ENCODE assay signal across 3 cellular contexts in the genomic region with DNA sequence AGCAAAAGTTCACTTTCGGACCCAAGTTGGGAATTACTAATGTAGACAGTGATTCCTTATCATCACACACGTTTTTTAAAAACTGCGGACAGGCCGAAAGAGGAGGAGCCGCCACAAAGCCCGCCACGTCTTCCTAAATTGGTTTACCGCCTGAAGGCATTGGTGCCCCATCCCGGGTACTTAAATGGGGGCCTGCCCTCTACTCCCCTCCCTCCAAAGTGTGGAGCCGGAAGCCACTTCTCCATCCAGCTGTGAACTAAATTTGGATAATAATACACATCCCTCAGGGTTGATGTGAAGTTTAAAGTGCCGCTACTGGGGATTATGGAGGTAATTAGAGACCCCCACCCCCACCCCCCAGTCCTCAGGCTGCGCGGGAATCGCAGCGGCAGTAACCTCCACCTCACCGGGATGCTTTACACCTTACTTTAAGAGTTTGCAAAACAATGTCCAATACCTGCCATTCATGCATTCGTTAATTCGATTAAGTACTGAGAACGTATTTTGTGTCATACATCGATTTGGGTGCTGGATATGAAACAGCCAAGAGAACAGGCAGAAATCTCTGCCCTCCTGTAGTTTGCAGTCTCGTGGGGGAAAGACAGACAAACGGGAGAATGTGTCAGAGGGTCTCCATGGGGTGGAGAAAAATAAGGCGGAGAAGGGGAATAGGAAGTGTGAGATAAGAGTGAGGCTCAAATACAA.
TF ChIP-seq lines count a peak whose summit lies in the region.

No MANE protein-coding gene starts in this region.

TF ChIP-seq in SK-N-SH, 30 proteins besides CTCF, POLR2A, EP300 and RAD21 (continued from another document and continues in another):
- TF ChIP-seq SMC3 (IDR thresholded peaks at IDR 0.05; ENCODE audit: low read depth, low read length) (no peak), NFIC (IDR thresholded peaks at IDR 0.05; ENCODE audit: borderline replicate concordance) (no peak), RFX5 (IDR thresholded peaks at IDR 0.05; ENCODE audit: low read length) (no peak), EZH2phosphoT487 (IDR thresholded peaks at IDR 0.05; ENCODE audit: borderline replicate concordance, low read depth) (no peak), FOSL2 (IDR thresholded peaks at IDR 0.05; ENCODE audit: borderline replicate concordance, low read depth) (no peak), POLR2AphosphoS5 (IDR thresholded peaks at IDR 0.05; ENCODE audit: low read depth, low read length) (no peak), ELF1 (IDR thresholded peaks at IDR 0.05) (no peak), TCF12 (IDR thresholded peaks at IDR 0.05) (no peak), TAF1 (IDR thresholded peaks at IDR 0.05; ENCODE audit: borderline replicate concordance, low read depth, low read length) (no peak), MXI1 (IDR thresholded peaks at IDR 0.05; ENCODE audit: low read depth, low read length) (no peak), TEAD4 (IDR thresholded peaks at IDR 0.05; ENCODE audit: borderline replicate concordance, insufficient read depth) (no peak), RCOR1 (IDR thresholded peaks at IDR 0.05; ENCODE audit: low read length) (no peak)
- TF ChIP-seq, protein P1, sequence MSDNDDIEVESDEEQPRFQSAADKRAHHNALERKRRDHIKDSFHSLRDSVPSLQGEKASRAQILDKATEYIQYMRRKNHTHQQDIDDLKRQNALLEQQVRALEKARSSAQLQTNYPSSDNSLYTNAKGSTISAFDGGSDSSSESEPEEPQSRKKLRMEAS (IDR thresholded peaks at IDR 0.05; ENCODE audit: low read depth): no peak
- TF ChIP-seq, protein P2, sequence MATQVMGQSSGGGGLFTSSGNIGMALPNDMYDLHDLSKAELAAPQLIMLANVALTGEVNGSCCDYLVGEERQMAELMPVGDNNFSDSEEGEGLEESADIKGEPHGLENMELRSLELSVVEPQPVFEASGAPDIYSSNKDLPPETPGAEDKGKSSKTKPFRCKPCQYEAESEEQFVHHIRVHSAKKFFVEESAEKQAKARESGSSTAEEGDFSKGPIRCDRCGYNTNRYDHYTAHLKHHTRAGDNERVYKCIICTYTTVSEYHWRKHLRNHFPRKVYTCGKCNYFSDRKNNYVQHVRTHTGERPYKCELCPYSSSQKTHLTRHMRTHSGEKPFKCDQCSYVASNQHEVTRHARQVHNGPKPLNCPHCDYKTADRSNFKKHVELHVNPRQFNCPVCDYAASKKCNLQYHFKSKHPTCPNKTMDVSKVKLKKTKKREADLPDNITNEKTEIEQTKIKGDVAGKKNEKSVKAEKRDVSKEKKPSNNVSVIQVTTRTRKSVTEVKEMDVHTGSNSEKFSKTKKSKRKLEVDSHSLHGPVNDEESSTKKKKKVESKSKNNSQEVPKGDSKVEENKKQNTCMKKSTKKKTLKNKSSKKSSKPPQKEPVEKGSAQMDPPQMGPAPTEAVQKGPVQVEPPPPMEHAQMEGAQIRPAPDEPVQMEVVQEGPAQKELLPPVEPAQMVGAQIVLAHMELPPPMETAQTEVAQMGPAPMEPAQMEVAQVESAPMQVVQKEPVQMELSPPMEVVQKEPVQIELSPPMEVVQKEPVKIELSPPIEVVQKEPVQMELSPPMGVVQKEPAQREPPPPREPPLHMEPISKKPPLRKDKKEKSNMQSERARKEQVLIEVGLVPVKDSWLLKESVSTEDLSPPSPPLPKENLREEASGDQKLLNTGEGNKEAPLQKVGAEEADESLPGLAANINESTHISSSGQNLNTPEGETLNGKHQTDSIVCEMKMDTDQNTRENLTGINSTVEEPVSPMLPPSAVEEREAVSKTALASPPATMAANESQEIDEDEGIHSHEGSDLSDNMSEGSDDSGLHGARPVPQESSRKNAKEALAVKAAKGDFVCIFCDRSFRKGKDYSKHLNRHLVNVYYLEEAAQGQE (IDR thresholded peaks at IDR 0.05; ENCODE audit: low read depth, low read length): no peak
- TF ChIP-seq, protein P3, sequence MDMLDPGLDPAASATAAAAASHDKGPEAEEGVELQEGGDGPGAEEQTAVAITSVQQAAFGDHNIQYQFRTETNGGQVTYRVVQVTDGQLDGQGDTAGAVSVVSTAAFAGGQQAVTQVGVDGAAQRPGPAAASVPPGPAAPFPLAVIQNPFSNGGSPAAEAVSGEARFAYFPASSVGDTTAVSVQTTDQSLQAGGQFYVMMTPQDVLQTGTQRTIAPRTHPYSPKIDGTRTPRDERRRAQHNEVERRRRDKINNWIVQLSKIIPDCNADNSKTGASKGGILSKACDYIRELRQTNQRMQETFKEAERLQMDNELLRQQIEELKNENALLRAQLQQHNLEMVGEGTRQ (IDR thresholded peaks at IDR 0.05; ENCODE audit: borderline replicate concordance, low read depth, low read length): no peak

TF ChIP-seq in SK-N-SH treated with all-trans-retinoic acid at 6 μM for 48 hours, 23 proteins besides CTCF, POLR2A, EP300 and RAD21 (continued from another document and continues in another):
- TF ChIP-seq ZFP30 (CRISPR knock-in tag; IDR thresholded peaks at IDR 0.05) (no peak), GLIS3 (CRISPR knock-in tag; IDR thresholded peaks at IDR 0.05) (no peak), PPARA (CRISPR knock-in tag; IDR thresholded peaks at IDR 0.05; ENCODE audit: borderline replicate concordance) (no peak), RARB (CRISPR knock-in tag; IDR thresholded peaks at IDR 0.05) (no peak), OSR1 (CRISPR knock-in tag; IDR thresholded peaks at IDR 0.05) (no peak), TOX (CRISPR knock-in tag; IDR thresholded peaks at IDR 0.05; ENCODE audit: borderline replicate concordance) (no peak), BACH2 (CRISPR knock-in tag; IDR thresholded peaks at IDR 0.05; ENCODE audit: borderline replicate concordance) (no peak)
- TF ChIP-seq, protein P4, sequence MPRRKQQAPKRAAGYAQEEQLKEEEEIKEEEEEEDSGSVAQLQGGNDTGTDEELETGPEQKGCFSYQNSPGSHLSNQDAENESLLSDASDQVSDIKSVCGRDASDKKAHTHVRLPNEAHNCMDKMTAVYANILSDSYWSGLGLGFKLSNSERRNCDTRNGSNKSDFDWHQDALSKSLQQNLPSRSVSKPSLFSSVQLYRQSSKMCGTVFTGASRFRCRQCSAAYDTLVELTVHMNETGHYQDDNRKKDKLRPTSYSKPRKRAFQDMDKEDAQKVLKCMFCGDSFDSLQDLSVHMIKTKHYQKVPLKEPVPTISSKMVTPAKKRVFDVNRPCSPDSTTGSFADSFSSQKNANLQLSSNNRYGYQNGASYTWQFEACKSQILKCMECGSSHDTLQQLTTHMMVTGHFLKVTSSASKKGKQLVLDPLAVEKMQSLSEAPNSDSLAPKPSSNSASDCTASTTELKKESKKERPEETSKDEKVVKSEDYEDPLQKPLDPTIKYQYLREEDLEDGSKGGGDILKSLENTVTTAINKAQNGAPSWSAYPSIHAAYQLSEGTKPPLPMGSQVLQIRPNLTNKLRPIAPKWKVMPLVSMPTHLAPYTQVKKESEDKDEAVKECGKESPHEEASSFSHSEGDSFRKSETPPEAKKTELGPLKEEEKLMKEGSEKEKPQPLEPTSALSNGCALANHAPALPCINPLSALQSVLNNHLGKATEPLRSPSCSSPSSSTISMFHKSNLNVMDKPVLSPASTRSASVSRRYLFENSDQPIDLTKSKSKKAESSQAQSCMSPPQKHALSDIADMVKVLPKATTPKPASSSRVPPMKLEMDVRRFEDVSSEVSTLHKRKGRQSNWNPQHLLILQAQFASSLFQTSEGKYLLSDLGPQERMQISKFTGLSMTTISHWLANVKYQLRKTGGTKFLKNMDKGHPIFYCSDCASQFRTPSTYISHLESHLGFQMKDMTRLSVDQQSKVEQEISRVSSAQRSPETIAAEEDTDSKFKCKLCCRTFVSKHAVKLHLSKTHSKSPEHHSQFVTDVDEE (CRISPR knock-in tag; IDR thresholded peaks at IDR 0.05): no peak
- TF ChIP-seq, protein P5, sequence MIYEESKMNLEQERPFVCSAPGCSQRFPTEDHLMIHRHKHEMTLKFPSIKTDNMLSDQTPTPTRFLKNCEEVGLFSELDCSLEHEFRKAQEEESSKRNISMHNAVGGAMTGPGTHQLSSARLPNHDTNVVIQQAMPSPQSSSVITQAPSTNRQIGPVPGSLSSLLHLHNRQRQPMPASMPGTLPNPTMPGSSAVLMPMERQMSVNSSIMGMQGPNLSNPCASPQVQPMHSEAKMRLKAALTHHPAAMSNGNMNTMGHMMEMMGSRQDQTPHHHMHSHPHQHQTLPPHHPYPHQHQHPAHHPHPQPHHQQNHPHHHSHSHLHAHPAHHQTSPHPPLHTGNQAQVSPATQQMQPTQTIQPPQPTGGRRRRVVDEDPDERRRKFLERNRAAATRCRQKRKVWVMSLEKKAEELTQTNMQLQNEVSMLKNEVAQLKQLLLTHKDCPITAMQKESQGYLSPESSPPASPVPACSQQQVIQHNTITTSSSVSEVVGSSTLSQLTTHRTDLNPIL (CRISPR knock-in tag; IDR thresholded peaks at IDR 0.05; ENCODE audit: low read depth): no peak
- TF ChIP-seq, protein P6, sequence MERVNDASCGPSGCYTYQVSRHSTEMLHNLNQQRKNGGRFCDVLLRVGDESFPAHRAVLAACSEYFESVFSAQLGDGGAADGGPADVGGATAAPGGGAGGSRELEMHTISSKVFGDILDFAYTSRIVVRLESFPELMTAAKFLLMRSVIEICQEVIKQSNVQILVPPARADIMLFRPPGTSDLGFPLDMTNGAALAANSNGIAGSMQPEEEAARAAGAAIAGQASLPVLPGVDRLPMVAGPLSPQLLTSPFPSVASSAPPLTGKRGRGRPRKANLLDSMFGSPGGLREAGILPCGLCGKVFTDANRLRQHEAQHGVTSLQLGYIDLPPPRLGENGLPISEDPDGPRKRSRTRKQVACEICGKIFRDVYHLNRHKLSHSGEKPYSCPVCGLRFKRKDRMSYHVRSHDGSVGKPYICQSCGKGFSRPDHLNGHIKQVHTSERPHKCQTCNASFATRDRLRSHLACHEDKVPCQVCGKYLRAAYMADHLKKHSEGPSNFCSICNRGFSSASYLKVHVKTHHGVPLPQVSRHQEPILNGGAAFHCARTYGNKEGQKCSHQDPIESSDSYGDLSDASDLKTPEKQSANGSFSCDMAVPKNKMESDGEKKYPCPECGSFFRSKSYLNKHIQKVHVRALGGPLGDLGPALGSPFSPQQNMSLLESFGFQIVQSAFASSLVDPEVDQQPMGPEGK (CRISPR knock-in tag; IDR thresholded peaks at IDR 0.05; ENCODE audit: borderline replicate concordance): no peak

TF ChIP-seq in WTC11, 78 proteins besides CTCF, POLR2A, EP300 and RAD21 (continued from another document and continues in another):
- TF ChIP-seq, protein P7, sequence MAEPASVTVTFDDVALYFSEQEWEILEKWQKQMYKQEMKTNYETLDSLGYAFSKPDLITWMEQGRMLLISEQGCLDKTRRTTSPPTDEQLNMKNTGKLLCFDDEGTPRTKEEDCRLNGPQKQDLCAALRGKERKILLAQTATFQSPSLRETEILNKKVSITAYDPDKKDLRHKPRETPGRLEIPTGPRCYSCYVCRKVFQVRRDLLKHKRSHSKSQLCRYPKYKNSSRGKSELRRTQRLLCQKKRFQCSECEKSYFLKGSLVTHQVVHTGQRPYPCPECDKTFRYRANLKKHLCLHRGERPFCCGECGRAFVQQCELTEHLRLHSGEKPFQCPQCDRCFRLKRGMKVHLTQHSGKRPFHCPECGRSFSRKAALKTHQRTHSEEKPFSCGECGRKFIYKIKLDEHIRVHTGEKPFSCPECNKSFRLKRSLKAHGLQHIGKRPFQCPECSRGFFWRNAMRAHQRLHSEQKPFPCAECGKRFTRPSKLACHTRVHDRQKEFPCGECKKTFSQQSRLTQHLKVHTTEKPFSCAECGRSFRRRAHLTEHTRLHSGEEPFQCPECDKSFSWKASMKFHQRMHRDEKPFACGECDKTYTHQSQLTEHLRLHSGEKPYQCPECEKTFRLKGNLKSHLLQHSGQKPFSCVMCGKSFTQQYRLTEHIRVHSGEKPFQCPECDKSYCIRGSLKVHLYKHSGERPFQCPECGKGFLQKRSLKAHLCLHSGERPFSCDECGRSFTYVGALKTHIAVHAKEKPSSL (CRISPR knock-in tag; conservative IDR thresholded peaks at IDR 0.05): no peak
- TF ChIP-seq, protein P8, sequence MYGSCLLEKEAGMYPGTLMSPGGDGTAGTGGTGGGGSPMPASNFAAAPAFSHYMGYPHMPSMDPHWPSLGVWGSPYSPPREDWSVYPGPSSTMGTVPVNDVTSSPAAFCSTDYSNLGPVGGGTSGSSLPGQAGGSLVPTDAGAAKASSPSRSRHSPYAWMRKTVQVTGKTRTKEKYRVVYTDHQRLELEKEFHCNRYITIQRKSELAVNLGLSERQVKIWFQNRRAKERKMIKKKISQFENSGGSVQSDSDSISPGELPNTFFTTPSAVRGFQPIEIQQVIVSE (CRISPR knock-in tag; IDR thresholded peaks at IDR 0.05; ENCODE audit: borderline replicate concordance): no peak
- TF ChIP-seq ZNF263 (CRISPR knock-in tag; IDR thresholded peaks at IDR 0.05; ENCODE audit: low read depth): no peak
- TF ChIP-seq, protein P9, sequence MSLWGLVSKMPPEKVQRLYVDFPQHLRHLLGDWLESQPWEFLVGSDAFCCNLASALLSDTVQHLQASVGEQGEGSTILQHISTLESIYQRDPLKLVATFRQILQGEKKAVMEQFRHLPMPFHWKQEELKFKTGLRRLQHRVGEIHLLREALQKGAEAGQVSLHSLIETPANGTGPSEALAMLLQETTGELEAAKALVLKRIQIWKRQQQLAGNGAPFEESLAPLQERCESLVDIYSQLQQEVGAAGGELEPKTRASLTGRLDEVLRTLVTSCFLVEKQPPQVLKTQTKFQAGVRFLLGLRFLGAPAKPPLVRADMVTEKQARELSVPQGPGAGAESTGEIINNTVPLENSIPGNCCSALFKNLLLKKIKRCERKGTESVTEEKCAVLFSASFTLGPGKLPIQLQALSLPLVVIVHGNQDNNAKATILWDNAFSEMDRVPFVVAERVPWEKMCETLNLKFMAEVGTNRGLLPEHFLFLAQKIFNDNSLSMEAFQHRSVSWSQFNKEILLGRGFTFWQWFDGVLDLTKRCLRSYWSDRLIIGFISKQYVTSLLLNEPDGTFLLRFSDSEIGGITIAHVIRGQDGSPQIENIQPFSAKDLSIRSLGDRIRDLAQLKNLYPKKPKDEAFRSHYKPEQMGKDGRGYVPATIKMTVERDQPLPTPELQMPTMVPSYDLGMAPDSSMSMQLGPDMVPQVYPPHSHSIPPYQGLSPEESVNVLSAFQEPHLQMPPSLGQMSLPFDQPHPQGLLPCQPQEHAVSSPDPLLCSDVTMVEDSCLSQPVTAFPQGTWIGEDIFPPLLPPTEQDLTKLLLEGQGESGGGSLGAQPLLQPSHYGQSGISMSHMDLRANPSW (CRISPR knock-in tag; conservative IDR thresholded peaks at IDR 0.05; ENCODE audit: low read depth): no peak
- TF ChIP-seq, protein P10, sequence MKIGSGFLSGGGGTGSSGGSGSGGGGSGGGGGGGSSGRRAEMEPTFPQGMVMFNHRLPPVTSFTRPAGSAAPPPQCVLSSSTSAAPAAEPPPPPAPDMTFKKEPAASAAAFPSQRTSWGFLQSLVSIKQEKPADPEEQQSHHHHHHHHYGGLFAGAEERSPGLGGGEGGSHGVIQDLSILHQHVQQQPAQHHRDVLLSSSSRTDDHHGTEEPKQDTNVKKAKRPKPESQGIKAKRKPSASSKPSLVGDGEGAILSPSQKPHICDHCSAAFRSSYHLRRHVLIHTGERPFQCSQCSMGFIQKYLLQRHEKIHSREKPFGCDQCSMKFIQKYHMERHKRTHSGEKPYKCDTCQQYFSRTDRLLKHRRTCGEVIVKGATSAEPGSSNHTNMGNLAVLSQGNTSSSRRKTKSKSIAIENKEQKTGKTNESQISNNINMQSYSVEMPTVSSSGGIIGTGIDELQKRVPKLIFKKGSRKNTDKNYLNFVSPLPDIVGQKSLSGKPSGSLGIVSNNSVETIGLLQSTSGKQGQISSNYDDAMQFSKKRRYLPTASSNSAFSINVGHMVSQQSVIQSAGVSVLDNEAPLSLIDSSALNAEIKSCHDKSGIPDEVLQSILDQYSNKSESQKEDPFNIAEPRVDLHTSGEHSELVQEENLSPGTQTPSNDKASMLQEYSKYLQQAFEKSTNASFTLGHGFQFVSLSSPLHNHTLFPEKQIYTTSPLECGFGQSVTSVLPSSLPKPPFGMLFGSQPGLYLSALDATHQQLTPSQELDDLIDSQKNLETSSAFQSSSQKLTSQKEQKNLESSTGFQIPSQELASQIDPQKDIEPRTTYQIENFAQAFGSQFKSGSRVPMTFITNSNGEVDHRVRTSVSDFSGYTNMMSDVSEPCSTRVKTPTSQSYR (CRISPR knock-in tag; IDR thresholded peaks at IDR 0.05): 0 out of 2 replicates have a peak, but pooled peaks have one; percentile 32
- no peak for TF ChIP-seq OVOL2 (CRISPR knock-in tag; IDR thresholded peaks at IDR 0.05; ENCODE audit: borderline replicate concordance)
